In genomic region chr2:207133862-207134519, GRCh38 we compare ENCODE assay signal across 8 cellular contexts. TPM values are rescaled to one million over a fixed set of nuclear protein-coding genes. Genes with fewer than 3 reads are reported as not detected.
DNase-seq lines count a peak whose midpoint lies in the region; ATAC-seq, FAIRE-seq and TF ChIP-seq lines count a peak whose summit lies in the region.

No MANE protein-coding gene starts in this region.

- peaks cover 39% of the 10 kb centered on the region for H3K4me1 ChIP-seq in GM23338 (ENCODE audit: insufficient read depth)
- H3K4me1 ChIP-seq in Panc1 (ENCODE audit: control insufficient read depth, insufficient read depth, low read length): peaks cover 9% of the 10 kb centered on the region; the same call in 1 of the 2 replicates
- no peaks in the 10 kb centered on the region for H3K4me1 ChIP-seq in pancreas

- H3K27ac ChIP-seq in GM23338 (ENCODE audit: low read depth) (peak overlapping the region; percentile 27; the same call in 1 of the 2 replicates), Panc1 (ENCODE audit: low read length) (peak overlapping the region; percentile 20; the same call in 1 of the 2 replicates), pancreas (no peak overlapping the region)

- no peaks in the 10 kb centered on the region for H3K27me3 ChIP-seq in GM23338 (ENCODE audit: insufficient read depth)
- no peaks in the 10 kb centered on the region for H3K27me3 ChIP-seq in Panc1 (ENCODE audit: control insufficient read depth, insufficient read depth, low read length)
- H3K27me3 ChIP-seq in pancreas: no peaks in the 10 kb centered on the region

- CTCF ChIA-PET in Panc1 (lab: Charles Lee): no interaction called here

- POLR2A ChIA-PET in Panc1 (lab: Charles Lee): no interaction called here

- H3K9me2 ChIP-seq in GM23338 (ENCODE audit: insufficient read depth): peaks cover 6% of the 10 kb centered on the region

- FAIRE-seq in pancreas (lab: Jason Lieb, UNC): no peak

- no TSS peak for BruUV-seq in Panc1 (replicated peaks; lab: Mats Ljungman, UMichigan)

- intact Hi-C loops in Panc1 (cut with micrococcal nuclease; ENCODE audit: unreplicated experiment) (no loop called here), pancreas (cut with DNase I) (no loop called here)

- peaks cover 51% of the 10 kb centered on the region for H3K4me1 Mint-ChIP-seq in GM23338

- H2AFZ ChIP-seq in GM23338: no peak overlapping the region

- H3K79me2 ChIP-seq in GM23338 (replicated peaks; ENCODE audit: insufficient read depth): peaks cover 94% of the 10 kb centered on the region

- TF ChIP-seq CTCF in GM23338 (conservative IDR thresholded peaks at IDR 0.05; ENCODE audit: low read depth in 2 of 2): no peak
- TF ChIP-seq CTCF in Panc1 (IDR thresholded peaks at IDR 0.05): no peak
- no peak for TF ChIP-seq CTCF in fibroblast of the aortic adventitia (IDR thresholded peaks at IDR 0.05; ENCODE audit: insufficient read depth, low read length)
- TF ChIP-seq CTCF in pancreas (IDR thresholded peaks at IDR 0.05): no peak

- H3K4me2 ChIP-seq in GM23338: peak overlapping the region; percentile 64

- ATAC-seq in GM23338 (peak; percentile 75), Panc1 (no peak), pancreas (peak; percentile 63 to 79 (median 68)), GM19463 (IDR thresholded peaks at IDR 0.05; ENCODE audit: unreplicated experiment) (no peak)

- WGBS in pancreas, 2 donors: 49 to 59% methylated on average over 13 of the region's 13 CpGs

- H4K20me1 ChIP-seq in GM23338 (replicated peaks; ENCODE audit: insufficient read depth): no peaks in the 10 kb centered on the region

- no peaks in the 10 kb centered on the region for H3K36me3 ChIP-seq in GM23338 (ENCODE audit: insufficient read depth)
- no peaks in the 10 kb centered on the region for H3K36me3 ChIP-seq in Panc1 (ENCODE audit: control insufficient read depth, insufficient read depth, low read length)
- no peaks in the 10 kb centered on the region for H3K36me3 ChIP-seq in pancreas

- H3K27me3 Mint-ChIP-seq in GM23338 (ENCODE audit: insufficient read depth, low read depth, poor library complexity): peaks cover 8% of the 10 kb centered on the region

- H3K9me3 Mint-ChIP-seq in GM23338: peaks cover 3% of the 10 kb centered on the region; the same call in 2 of the 3 replicates

- H3K36me3 Mint-ChIP-seq in GM23338 (ENCODE audit: low read depth): peaks cover 22% of the 10 kb centered on the region

- H3K9me3 ChIP-seq in Panc1 (ENCODE audit: control insufficient read depth, insufficient read depth, low read depth, low read length): no peaks in the 10 kb centered on the region
- H3K9me3 ChIP-seq in pancreas: no peaks in the 10 kb centered on the region

- H3K4me3 Mint-ChIP-seq in GM23338: peak overlapping the region; percentile 32; the same call in 1 of the 3 replicates

- H3K27ac Mint-ChIP-seq in GM23338: peak overlapping the region; percentile 89

- DNase-seq in GM23338 (ENCODE audit: low spot score) (peak; percentile 55), Panc1 (ENCODE audit: low read depth, low spot score) (peak; percentile 7), fibroblast of the aortic adventitia (ENCODE audit: low read depth) (peak; percentile 92), pancreas (peak in 2 of 6 donors; percentile 20 to 39), T-helper 1 cell (no peak), AML-193 (lab: John Stamatoyannopoulos, UW) (no peak), NCI-H345 (lab: John Stamatoyannopoulos, UW) (no peak)

- no peaks in the 10 kb centered on the region for H3F3A ChIP-seq in GM23338 (replicated peaks; ENCODE audit: low read depth)

- in situ Hi-C loops in Panc1 (cut with HindIII; ENCODE audit: low pct_unique_long_range_greater_than_20kb, low sequenced_read_pairs): no loop called here

- H3K4me3 ChIP-seq in GM23338 (no peak overlapping the region), Panc1 (ENCODE audit: low read depth in 2 of 2, low read length in 2 of 2) (no peak overlapping the region), fibroblast of the aortic adventitia (ENCODE audit: low read depth, low read length) (peak overlapping the region; percentile 9), pancreas (no peak overlapping the region)

TF ChIP-seq in GM23338, 12 proteins besides CTCF, POLR2A, EP300 and RAD21 (continues in another document):
- no peak for TF ChIP-seq REST (IDR thresholded peaks at IDR 0.05; ENCODE audit: unreplicated experiment)
- TF ChIP-seq POLR2AphosphoS5 (IDR thresholded peaks at IDR 0.05; ENCODE audit: low read depth): no peak
- no peak for TF ChIP-seq EZH2 (IDR thresholded peaks at IDR 0.05; ENCODE audit: low read depth, unreplicated experiment)
- TF ChIP-seq STAT1 (IDR thresholded peaks at IDR 0.05; ENCODE audit: unreplicated experiment): no peak
- no peak for TF ChIP-seq ZNF114 (CRISPR knock-in tag; IDR thresholded peaks at IDR 0.05)
- no peak for TF ChIP-seq ZNF331 (CRISPR knock-in tag; IDR thresholded peaks at IDR 0.05; ENCODE audit: low read depth)
- TF ChIP-seq NANOG (IDR thresholded peaks at IDR 0.05; ENCODE audit: borderline replicate concordance): no peak

RNA-seq across cellular contexts. Expression of gene KLF7, which starts 31.8 kb away (rescaled TPM):
- total RNA-seq in GM23338 (2014; rRNA removed; shearing (Covaris generic)): 11.1 and 15.4 TPM in 2 replicates
- polyA plus RNA-seq in GM23338 (2016; fragmentation: Nextera tagmentation; extraction: Ambion mirVana) (5.7 and 7.6 TPM in 2 replicates), pancreas (1 to 10 TPM; 2.5 to 3.1 TPM)
- total RNA-seq in Panc1 (2021; ENCODE audit: unreplicated experiment) (17.1 TPM), fibroblast of the aortic adventitia (ENCODE audit: low replicate concordance) (12.3 and 38.5 TPM in 2 replicates), pancreas (10 to 100 TPM in 1 of 6 donors, 1 to 10 TPM in 5; 2.4 to 15.0 (median 6.8) TPM)
- 9.4 TPM for polyA plus RNA-seq in Panc1 (2012; ENCODE audit: insufficient read length)

Comparison
In these comparisons a context has a peak if more than half of its experiments do, and no peak if none do; other contexts are left out.
1. ATAC-seq: peak in GM23338 (single experiment) and pancreas (4 of 4); none in Panc1 (single experiment) and GM19463 (single experiment).
2. DNase-seq: peak in GM23338 (single experiment), Panc1 (single experiment) and fibroblast of the aortic adventitia (single experiment); none in T-helper 1 cell (0 of 5), AML-193 (0 of 2) and NCI-H345 (single experiment).
3. H3K27ac ChIP-seq: peak in GM23338 (single experiment) and Panc1 (single experiment); none in pancreas (0 of 4).